Comparison of ENCODE assay signal across 34 cellular contexts in the genomic region with DNA sequence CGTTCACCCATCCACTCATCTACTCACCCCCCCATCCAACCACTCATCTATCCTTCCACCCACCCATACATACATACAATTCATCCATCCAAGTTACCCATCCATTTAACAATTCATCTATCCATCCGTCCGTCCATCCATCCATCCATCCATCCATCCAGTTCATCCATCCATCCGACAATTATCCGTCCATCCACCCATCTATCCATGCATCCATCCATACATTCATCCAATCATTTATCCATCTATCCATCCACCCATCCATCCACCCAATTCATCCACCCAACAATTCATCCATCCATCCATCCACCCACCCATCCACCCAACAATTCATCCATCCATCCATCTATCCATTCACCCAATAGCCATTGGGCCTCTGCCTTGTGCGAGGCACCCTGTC.
"Had no signal": no experiment of that assay in that cellular context is flagged by ENCODE, and none has a peak within 500 bp of the region (broad histone marks: within the 10 kb centered on the region; RNA-seq: fewer than 3 reads in every experiment).

No MANE protein-coding gene starts in this region.

- H3K9me3 Mint-ChIP-seq: activated B cell treated with CpG ODN at 0.5 μM for 24 hours; activated CD8-positive, alpha-beta T cell treated with anti-CD3 and anti-CD28 coated beads for 36 hours; activated naive CD4-positive, alpha-beta T cell treated with anti-CD3 and anti-CD28 coated beads, Interleukin-2, amount 10 ng/mL, durations not matched to agents 7 days and 5 days; activated naive CD4-positive, alpha-beta T cell treated with anti-CD3 and anti-CD28 coated beads, Interleukin-2, amount 50 U/mL, for 72 hours; activated naive CD8-positive, alpha-beta T cell treated with anti-CD3 and anti-CD28 coated beads, Interleukin-2, amount 10 ng/mL, durations not matched to agents 7 days and 5 days; activated T-helper 1 cell treated with anti-CD3 and anti-CD28 coated beads, Interleukin-12 subunit alpha, Interleukin-12 subunit beta, Interleukin-2, Interleukin-4 antibody, amounts not matched to agents 30 ng/mL and 10 ng/mL and 1 ng/mL, durations not matched to agents 14 hours and 24 hours and 36 hours; central memory CD8-positive, alpha-beta T cell; dendritic cell treated with granulocyte-macrophage colony-stimulating factor and Interleukin-4, amounts not matched to agents 40 ng/mL and 50 ng/mL, for 4 days; endodermal cell; T-helper 2 cell treated with Interferon-gamma antibody and Interleukin-4, amounts not matched to agents 5 μg/mL and 100 μg/mL, for 36 hours had no signal

- H3K4me3 Mint-ChIP-seq: activated B cell treated with CpG ODN at 0.5 μM for 24 hours; activated CD8-positive, alpha-beta T cell treated with anti-CD3 and anti-CD28 coated beads for 36 hours; activated naive CD4-positive, alpha-beta T cell treated with anti-CD3 and anti-CD28 coated beads, Interleukin-2, amount 10 ng/mL, durations not matched to agents 7 days and 5 days; activated naive CD8-positive, alpha-beta T cell treated with anti-CD3 and anti-CD28 coated beads, Interleukin-2, amount 10 ng/mL, durations not matched to agents 7 days and 5 days; activated T-helper 1 cell treated with anti-CD3 and anti-CD28 coated beads, Interleukin-12 subunit alpha, Interleukin-12 subunit beta, Interleukin-2, Interleukin-4 antibody, amounts not matched to agents 30 ng/mL and 10 ng/mL and 1 ng/mL, durations not matched to agents 14 hours and 24 hours and 36 hours; brain; central memory CD8-positive, alpha-beta T cell; dendritic cell treated with granulocyte-macrophage colony-stimulating factor and Interleukin-4, amounts not matched to agents 40 ng/mL and 50 ng/mL, for 4 days; endodermal cell; T-helper 17 cell; T-helper 2 cell treated with Interferon-gamma antibody and Interleukin-4, amounts not matched to agents 5 μg/mL and 100 μg/mL, for 36 hours had no signal

- ATAC-seq: activated CD4-positive, CD25-positive, alpha-beta regulatory T cell treated with anti-CD3 and anti-CD28 coated beads, Interleukin-2, amount 50 U/mL, for 24 hours; activated CD8-positive, alpha-beta T cell treated with anti-CD3 and anti-CD28 coated beads for 36 hours; activated naive CD4-positive, alpha-beta T cell treated with anti-CD3 and anti-CD28 coated beads, Interleukin-2, amount 50 U/mL, for 72 hours; esophagus mucosa; foreskin keratinocyte; gastrocnemius medialis; heart left ventricle; T-helper 17 cell had no signal

- H3K36me3 ChIP-seq: ascending aorta, breast epithelium, cardiac muscle cell, gastrocnemius medialis, heart left ventricle, WERI-Rb-1 had no signal

- H3K4me3 ChIP-seq: ascending aorta, breast epithelium, cardiac muscle cell, coronary artery, dorsolateral prefrontal cortex, gastrocnemius medialis, heart left ventricle had no signal

- H3K27ac ChIP-seq: ascending aorta, breast epithelium, cardiac muscle cell, coronary artery, dorsolateral prefrontal cortex, foreskin keratinocyte, gastrocnemius medialis, heart left ventricle, WERI-Rb-1 had no signal

- H3K36me3 Mint-ChIP-seq: activated naive CD4-positive, alpha-beta T cell treated with anti-CD3 and anti-CD28 coated beads, Interleukin-2, amount 10 ng/mL, durations not matched to agents 7 days and 5 days; activated naive CD4-positive, alpha-beta T cell treated with anti-CD3 and anti-CD28 coated beads, Interleukin-2, amount 50 U/mL, for 72 hours; activated naive CD8-positive, alpha-beta T cell treated with anti-CD3 and anti-CD28 coated beads, Interleukin-2, amount 10 ng/mL, durations not matched to agents 7 days and 5 days; brain had no signal

- DNase-seq: activated B cell treated with CpG ODN at 0.5 μM for 24 hours; activated CD4-positive, alpha-beta T cell treated with anti-CD3 and anti-CD28 coated beads for 48 hours; activated CD4-positive, alpha-beta T cell treated with anti-CD3 and anti-CD28 coated beads, Interleukin-2, amount 50 U/mL, for 1 hour; activated CD4-positive, alpha-beta T cell treated with anti-CD3 and anti-CD28 coated beads, Interleukin-2, amount 50 U/mL, for 48 hours; activated CD8-positive, alpha-beta memory T cell treated with anti-CD3 and anti-CD28 coated beads for 24 hours; activated CD8-positive, alpha-beta T cell treated with anti-CD3 and anti-CD28 coated beads for 36 hours; activated gamma-delta T cell; activated naive CD4-positive, alpha-beta T cell; activated naive CD4-positive, alpha-beta T cell treated with anti-CD3 and anti-CD28 coated beads, Interleukin-2, amount 10 ng/mL, durations not matched to agents 7 days and 5 days; activated naive CD8-positive, alpha-beta T cell treated with anti-CD3 and anti-CD28 coated beads, Interleukin-2, amount 10 ng/mL, durations not matched to agents 7 days and 5 days; activated T-cell treated with anti-CD3 and anti-CD28 coated beads, Interleukin-2, amount 50 U/mL, for 1 hour; activated T-cell treated with anti-CD3 and anti-CD28 coated beads, Interleukin-2, amount 50 U/mL, for 48 hours; dorsolateral prefrontal cortex; effector memory CD4-positive, alpha-beta T cell; endodermal cell; foreskin keratinocyte; gastrocnemius medialis; glutamatergic neuron; heart left ventricle; T-helper 17 cell; T1000; WERI-Rb-1 had no signal

- H3K4me1 Mint-ChIP-seq: activated B cell treated with CpG ODN at 0.5 μM for 24 hours; activated naive CD4-positive, alpha-beta T cell treated with anti-CD3 and anti-CD28 coated beads, Interleukin-2, amount 10 ng/mL, durations not matched to agents 7 days and 5 days; activated naive CD8-positive, alpha-beta T cell treated with anti-CD3 and anti-CD28 coated beads, Interleukin-2, amount 10 ng/mL, durations not matched to agents 7 days and 5 days; central memory CD8-positive, alpha-beta T cell; T-helper 17 cell had no signal

- H3K9me3 ChIP-seq: ascending aorta, breast epithelium, gastrocnemius medialis, heart left ventricle had no signal

- H3K27me3 ChIP-seq: ascending aorta, cardiac muscle cell had no signal

- H3K4me1 ChIP-seq: ascending aorta, breast epithelium, foreskin keratinocyte, gastrocnemius medialis had no signal

- H3K27ac Mint-ChIP-seq: activated B cell treated with CpG ODN at 0.5 μM for 24 hours; activated CD8-positive, alpha-beta T cell treated with anti-CD3 and anti-CD28 coated beads for 36 hours; activated naive CD4-positive, alpha-beta T cell treated with anti-CD3 and anti-CD28 coated beads, Interleukin-2, amount 10 ng/mL, durations not matched to agents 7 days and 5 days; activated naive CD4-positive, alpha-beta T cell treated with anti-CD3 and anti-CD28 coated beads, Interleukin-2, amount 50 U/mL, for 72 hours; activated naive CD8-positive, alpha-beta T cell treated with anti-CD3 and anti-CD28 coated beads, Interleukin-2, amount 10 ng/mL, durations not matched to agents 7 days and 5 days; activated T-helper 1 cell treated with anti-CD3 and anti-CD28 coated beads, Interleukin-12 subunit alpha, Interleukin-12 subunit beta, Interleukin-2, Interleukin-4 antibody, amounts not matched to agents 30 ng/mL and 10 ng/mL and 1 ng/mL, durations not matched to agents 14 hours and 24 hours and 36 hours; dendritic cell treated with granulocyte-macrophage colony-stimulating factor and Interleukin-4, amounts not matched to agents 40 ng/mL and 50 ng/mL, for 4 days; endodermal cell; T-helper 17 cell; T-helper 2 cell treated with Interferon-gamma antibody and Interleukin-4, amounts not matched to agents 5 μg/mL and 100 μg/mL, for 36 hours had no signal
